In genomic region chr1:204337047-204337446, GRCh38 we compare ENCODE assay signal across 21 cellular contexts. TPM values are rescaled to one million over a fixed set of nuclear protein-coding genes. Genes with fewer than 3 reads are reported as not detected.
DNase-seq lines count a peak whose midpoint lies in the region; ATAC-seq, FAIRE-seq and TF ChIP-seq lines count a peak whose summit lies in the region.
"Had no signal": no experiment of that assay in that cellular context is flagged by ENCODE, and none has a peak within 500 bp of the region (broad histone marks: within the 10 kb centered on the region; RNA-seq: fewer than 3 reads in every experiment).

No MANE protein-coding gene starts in this region.

- intact Hi-C loops in left cardiac atrium (cut with DNase I) (no loop called here), K562 (cut with micrococcal nuclease) (no loop called here), transverse colon (cut with DNase I; ENCODE audit: low total_unique reads) (no loop called here)

- no peak for TF ChIP-seq RAD21 in K562 (CRISPR knock-in tag; conservative IDR thresholded peaks at IDR 0.05 in 1 of 2, IDR thresholded peaks at IDR 0.05 in 1 of 2)

- no peaks in the 10 kb centered on the region for H3K79me2 ChIP-seq in K562 (ENCODE audit: control insufficient read depth, insufficient read depth, low read length)

- H2AFZ ChIP-seq in K562 (ENCODE audit: low read depth, low read length): no peak overlapping the region

- POLR2A ChIA-PET in K562 (lab: Yijun Ruan, JAX): interaction anchor here (0.6 to 1.5 kb wide), 4 partner anchors 11 to 463 kb away, joined by 3 to 4 read pairs (median 4); no protein-coding TSS in a partner anchor

- no peak overlapping the region for H3K9ac ChIP-seq in K562 (ENCODE audit: insufficient read depth in 1 of 2, low read depth in 2 of 2, low read length in 2 of 2)
- no peak overlapping the region for H3K9ac ChIP-seq in iPS-18a (ENCODE audit: low read length)

- in situ Hi-C loops in K562 (cut with MboI): no loop called here
- in situ Hi-C loops in transverse colon (cut with MboI; ENCODE audit: low pct_ligation_motif_present in 1 of 4, low pct_unique_long_range_greater_than_20kb in 1 of 4, low sequenced_read_pairs in 3 of 4): no loop called here

- H3K4me1 ChIP-seq in right atrium auricular region: peaks cover 0 to 22% of the 10 kb centered on the region in 2 donors
- H3K4me1 ChIP-seq in K562 (replicated peaks in 1 of 2; ENCODE audit: control insufficient read depth in 2 of 2, insufficient read depth in 2 of 2, low read length in 2 of 2): no peaks in the 10 kb centered on the region
- H3K4me1 ChIP-seq in iPS-18a (ENCODE audit: control insufficient read depth, low read depth, low read length): peaks cover 55% of the 10 kb centered on the region
- H3K4me1 ChIP-seq in transverse colon: peaks cover 34 to 97% (median 70%) of the 10 kb centered on the region in 4 donors

- H3K4me3 ChIP-seq in right atrium auricular region (no peak overlapping the region), K562 (no peak overlapping the region), iPS-18a (ENCODE audit: low read length) (no peak overlapping the region), transverse colon (no peak overlapping the region)

- 0 out of 2 replicates have a peak, but pooled peaks cover 3% of the 10 kb centered on the region for H4K20me1 ChIP-seq in K562 (replicated peaks; ENCODE audit: control insufficient read depth, insufficient read depth, low read length)

- H3K27ac ChIP-seq in right atrium auricular region: peak overlapping the region in 1 of 2 donors; percentile 23
- H3K27ac ChIP-seq in K562 (ENCODE audit: extremely low read depth, low read depth, low read length): no peak overlapping the region
- peak overlapping the region; percentile 3 for H3K27ac ChIP-seq in iPS-18a (ENCODE audit: low read length)
- H3K27ac ChIP-seq in transverse colon: peak overlapping the region; percentile 65 to 76 (median 74)

- TF ChIP-seq POLR2A in K562 (conservative IDR thresholded peaks at IDR 0.05): no peak
- TF ChIP-seq POLR2A in transverse colon (IDR thresholded peaks at IDR 0.05): no peak

- TF ChIP-seq CTCF in right atrium auricular region (IDR thresholded peaks at IDR 0.05) (no peak), K562 (IDR thresholded peaks at IDR 0.05 in 2 of 3, conservative IDR thresholded peaks at IDR 0.05 in 1 of 3; ENCODE audit: insufficient read depth in 2 of 3, low read depth in 1 of 3, low read length in 3 of 3) (no peak), transverse colon (IDR thresholded peaks at IDR 0.05) (no peak)

- no TSS peak for BruUV-seq in K562 (replicated peaks; lab: Mats Ljungman, UMichigan)

- DNase-seq in left cardiac atrium (no peak), right atrium auricular region (ENCODE audit: low spot score) (no peak), K562 (ENCODE audit: extremely low read depth in 1 of 4, low spot score in 3 of 4) (no peak), transverse colon (no peak), SKM-1 (lab: John Stamatoyannopoulos, UW; ENCODE audit: unreplicated experiment) (no peak), CD1c-positive myeloid dendritic cell (ENCODE audit: extremely low spot score) (no peak), NCI-H2171 treated with DMSO at 0.1 percent for 48 hours (lab: John Stamatoyannopoulos, UW) (no peak)
- DNase-seq: 8988T; Caco-2; CD4-positive, CD25-positive, alpha-beta regulatory T cell; KG1; NCI-H1105 treated with DMSO at 0.1 percent for 48 hours; NCI-H1694; NCI-H2081 treated with DMSO at 0.1 percent for 48 hours; NCI-H510A; NCI-H748 treated with DMSO at 0.1 percent for 48 hours; PC-3; RPMI8226; SIG-M5 had no signal

- H3K9me3 ChIP-seq in right atrium auricular region (no peaks in the 10 kb centered on the region), K562 (replicated peaks; ENCODE audit: control insufficient read depth, insufficient read depth, low read depth, low read length) (no peaks in the 10 kb centered on the region), iPS-18a (ENCODE audit: control insufficient read depth, low read depth, low read length) (no peaks in the 10 kb centered on the region), transverse colon (no peaks in the 10 kb centered on the region)
- H3K9me3 ChIP-seq: Caco-2 had no signal

- no peak overlapping the region for H3K4me2 ChIP-seq in K562 (ENCODE audit: insufficient read depth, low read length)

- WGBS in K562 (ENCODE audit: insufficient coverage, low coverage, missing lambda C conversion rate): 6% methylated on average over 3 of the region's 3 CpGs
- 73 to 80% methylated on average over 2 to 3 of the region's 3 CpGs for WGBS in transverse colon (ENCODE audit: low coverage in 1 of 2), 2 donors

- H3K9me1 ChIP-seq in K562 (ENCODE audit: control insufficient read depth, insufficient read depth, low read length): no peaks in the 10 kb centered on the region

- no peak for FAIRE-seq in K562 (lab: Jason Lieb, UNC)
- FAIRE-seq: G401.6 had no signal

- H3K27me3 ChIP-seq in right atrium auricular region: no peaks in the 10 kb centered on the region
- H3K27me3 ChIP-seq in K562 (ENCODE audit: control insufficient read depth in 2 of 2, insufficient read depth in 2 of 2, low read length in 2 of 2): peaks cover 50 to 79% of the 10 kb centered on the region in 2 experiments
- no peaks in the 10 kb centered on the region for H3K27me3 ChIP-seq in iPS-18a (ENCODE audit: control insufficient read depth, insufficient read depth, low read length)
- no peaks in the 10 kb centered on the region for H3K27me3 ChIP-seq in transverse colon

- CTCF ChIA-PET in K562 (lab: Yijun Ruan, JAX; ENCODE audit: low intra/inter-chr PET ratio): no interaction called here

- TF ChIP-seq EP300 in K562 (IDR thresholded peaks at IDR 0.05; ENCODE audit: low read length): no peak
- TF ChIP-seq EP300 in transverse colon (IDR thresholded peaks at IDR 0.05; ENCODE audit: low read depth): no peak

- H3K36me3 ChIP-seq in right atrium auricular region (no peaks in the 10 kb centered on the region), K562 (ENCODE audit: control insufficient read depth, insufficient read depth, low read length) (no peaks in the 10 kb centered on the region), iPS-18a (ENCODE audit: control insufficient read depth, low read depth, low read length) (no peaks in the 10 kb centered on the region), transverse colon (no peaks in the 10 kb centered on the region)

- peak; percentile 20 to 29 for ATAC-seq in left cardiac atrium
- ATAC-seq in K562: no peak
- ATAC-seq: PC-3 had no signal

TF ChIP-seq in K562, 482 proteins besides CTCF, POLR2A, EP300 and RAD21:
- TF ChIP-seq ZBTB17 (CRISPR knock-in tag; IDR thresholded peaks at IDR 0.05): peak; percentile 75; the same call in 1 of the 2 replicates
- TF ChIP-seq ZNF124 (CRISPR knock-in tag; IDR thresholded peaks at IDR 0.05): no peak
TF ChIP-seq in K562: peak in this region for 1.

RNA-seq across cellular contexts. Expression of gene PLEKHA6, which starts 22.7 kb away (rescaled TPM):
- total RNA-seq in left cardiac atrium: 10 to 100 TPM; 14.1 to 19.8 TPM
- total RNA-seq in right atrium auricular region: 10 to 100 TPM; 18.1 to 25.7 TPM
- total RNA-seq in K562 (2011; cell fraction: chromatin; rRNA removed; ENCODE audit: low replicate concordance): 0.09 and 0.14 TPM in 2 replicates
- 0.17 TPM in 1 of 2 replicates, not detected in the other for total RNA-seq in K562 (2011; cell fraction: nucleolus; rRNA removed)
- total RNA-seq in K562 (2011; cell fraction: nucleoplasm; rRNA removed): 0.15 TPM in 1 of 2 replicates, not detected in the other
- not detected in 2 replicates for total RNA-seq in K562 (2014; rRNA removed)
- not detected in 2 replicates for total RNA-seq in K562 (2014; rRNA removed; fragmentation: Illumina TruSeq; extraction: Trizol)
- total RNA-seq in K562 (2015; rRNA removed; fragmentation: Illumina TruSeq; extraction: Trizol): 0.04 and 0.34 TPM in 2 replicates
- total RNA-seq in K562 (2021): 0.29 and 0.33 TPM in 2 replicates
- polyA plus RNA-seq in K562 (2011; rRNA removed): 0.01 TPM in 2 replicates
- 0.01 TPM in 1 of 2 replicates, not detected in the other for polyA plus RNA-seq in K562 (2011; cell fraction: cytosol; rRNA removed)
- 0.06 and 0.24 TPM in 2 replicates for polyA plus RNA-seq in K562 (2011; cell fraction: nucleus; rRNA removed)
- 0.21 and 0.35 TPM in 2 replicates for polyA plus RNA-seq in K562 (2012)
- polyA plus RNA-seq in K562 (2014; fragmentation: Illumina TruSeq; extraction: Trizol): not detected in 2 replicates
- polyA plus RNA-seq in K562 (2014; fragmentation: Nextera tagmentation; extraction: Ambion mirVana): under 1 TPM in 1 of 2 experiments, not detected in 1; under 0.01 TPM
- 0.01 TPM in 1 of 2 replicates, not detected in the other for polyA plus RNA-seq in K562 (2014; rRNA removed)
- 0.04 and 0.06 TPM in 2 replicates for polyA minus RNA-seq in K562 (2011; rRNA and poly(A)+ RNA removed)
- not detected in 2 replicates for polyA minus RNA-seq in K562 (2011; cell fraction: cytosol; rRNA and poly(A)+ RNA removed)
- polyA minus RNA-seq in K562 (2011; cell fraction: nucleus; rRNA and poly(A)+ RNA removed): under 0.01 and 0.11 TPM in 2 replicates
- 100 to 1,000 TPM in 1 of 4 donors, 10 to 100 TPM in 3; 58.7 to 209 (median 97.9) TPM for total RNA-seq in transverse colon
- polyA plus RNA-seq: CD4-positive, CD25-positive, alpha-beta regulatory T cell had no signal

Comparison
In these comparisons a context has a peak if more than half of its experiments do, and no peak if none do; other contexts are left out.
1. RNA of gene PLEKHA6, which starts 22.7 kb away (total RNA-seq): 58.7 to 209 TPM in transverse colon, 18.1 to 25.7 TPM in right atrium auricular region and 14.1 to 19.8 TPM in left cardiac atrium; 0.04 to 0.34 TPM in K562; every median in the first group is over 10 times any median in the second.